Comparison of ENCODE assay signal across 1 cellular context in the genomic region with DNA sequence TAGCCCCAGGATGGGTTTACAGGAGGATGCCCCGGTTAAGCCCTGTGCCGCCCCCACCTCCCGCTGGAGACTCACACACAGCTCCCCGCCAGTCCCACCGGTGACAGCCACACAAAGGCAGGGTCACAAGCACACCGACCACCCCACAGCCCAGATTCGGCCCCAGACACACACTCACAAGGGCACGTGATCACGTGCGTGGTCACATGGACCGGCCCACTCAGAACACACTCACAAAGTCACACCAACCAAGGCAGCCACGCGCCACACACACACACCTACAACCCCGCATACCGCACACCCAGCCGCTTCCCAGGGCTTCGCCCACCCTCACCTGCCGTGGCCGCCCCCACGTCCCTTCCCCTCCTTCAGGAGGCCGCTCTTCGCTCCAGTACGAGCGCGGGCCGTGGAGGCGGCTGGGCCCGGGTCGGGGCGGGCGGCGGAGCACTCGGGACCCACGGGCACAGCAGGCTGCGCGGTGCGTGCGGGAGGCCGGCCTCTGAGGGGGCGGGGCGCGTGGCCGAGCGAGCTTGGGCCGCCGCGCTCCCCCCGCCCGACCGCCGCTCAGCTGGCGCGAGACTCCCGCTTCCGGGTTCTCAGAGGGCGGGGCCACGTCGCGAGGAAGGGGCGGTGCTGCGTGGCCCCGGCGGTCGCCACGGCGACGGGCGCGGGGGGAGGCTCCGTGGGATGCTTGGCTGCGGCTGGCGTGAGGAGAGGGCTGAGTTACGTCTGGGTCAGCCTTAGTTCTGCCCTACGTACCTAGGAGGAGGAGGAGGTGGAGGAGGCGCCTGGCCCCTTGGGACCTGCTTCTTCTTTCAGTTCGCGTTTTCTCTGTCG.
TF ChIP-seq lines count a peak whose summit lies in the region.

A gene with protein sequence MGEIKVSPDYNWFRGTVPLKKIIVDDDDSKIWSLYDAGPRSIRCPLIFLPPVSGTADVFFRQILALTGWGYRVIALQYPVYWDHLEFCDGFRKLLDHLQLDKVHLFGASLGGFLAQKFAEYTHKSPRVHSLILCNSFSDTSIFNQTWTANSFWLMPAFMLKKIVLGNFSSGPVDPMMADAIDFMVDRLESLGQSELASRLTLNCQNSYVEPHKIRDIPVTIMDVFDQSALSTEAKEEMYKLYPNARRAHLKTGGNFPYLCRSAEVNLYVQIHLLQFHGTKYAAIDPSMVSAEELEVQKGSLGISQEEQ (minus strand): TSS at position 584 of the 837 bp plus-strand sequence. CDS start 6,345 bp downstream, outside the sequence.

TF ChIP-seq in HepG2, 621 proteins besides CTCF, POLR2A, EP300 and RAD21 (continued from another document and continues in another):
- TF ChIP-seq ATM (IDR thresholded peaks at IDR 0.05; ENCODE audit: borderline replicate concordance), result no peak
- TF ChIP-seq STAG1 (CRISPR knock-in tag; IDR thresholded peaks at IDR 0.05), result no peak
- no peak for TF ChIP-seq ZNF12 (CRISPR knock-in tag; IDR thresholded peaks at IDR 0.05)
- 0 out of 2 replicates have a peak, but pooled peaks have one; percentile 37 for TF ChIP-seq ZC3H4 (CRISPR knock-in tag; IDR thresholded peaks at IDR 0.05; ENCODE audit: borderline replicate concordance)
- TF ChIP-seq, protein P1, sequence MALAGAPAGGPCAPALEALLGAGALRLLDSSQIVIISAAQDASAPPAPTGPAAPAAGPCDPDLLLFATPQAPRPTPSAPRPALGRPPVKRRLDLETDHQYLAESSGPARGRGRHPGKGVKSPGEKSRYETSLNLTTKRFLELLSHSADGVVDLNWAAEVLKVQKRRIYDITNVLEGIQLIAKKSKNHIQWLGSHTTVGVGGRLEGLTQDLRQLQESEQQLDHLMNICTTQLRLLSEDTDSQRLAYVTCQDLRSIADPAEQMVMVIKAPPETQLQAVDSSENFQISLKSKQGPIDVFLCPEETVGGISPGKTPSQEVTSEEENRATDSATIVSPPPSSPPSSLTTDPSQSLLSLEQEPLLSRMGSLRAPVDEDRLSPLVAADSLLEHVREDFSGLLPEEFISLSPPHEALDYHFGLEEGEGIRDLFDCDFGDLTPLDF (CRISPR knock-in tag; IDR thresholded peaks at IDR 0.05), result no peak
- no peak for TF ChIP-seq CBX2 (IDR thresholded peaks at IDR 0.05; ENCODE audit: low read depth, low read length)
- TF ChIP-seq CBX2 (CRISPR knock-in tag; IDR thresholded peaks at IDR 0.05; ENCODE audit: low read depth), result no peak
- TF ChIP-seq NFE2L1 (CRISPR knock-in tag; IDR thresholded peaks at IDR 0.05; ENCODE audit: borderline replicate concordance), result no peak
- TF ChIP-seq, protein P2, sequence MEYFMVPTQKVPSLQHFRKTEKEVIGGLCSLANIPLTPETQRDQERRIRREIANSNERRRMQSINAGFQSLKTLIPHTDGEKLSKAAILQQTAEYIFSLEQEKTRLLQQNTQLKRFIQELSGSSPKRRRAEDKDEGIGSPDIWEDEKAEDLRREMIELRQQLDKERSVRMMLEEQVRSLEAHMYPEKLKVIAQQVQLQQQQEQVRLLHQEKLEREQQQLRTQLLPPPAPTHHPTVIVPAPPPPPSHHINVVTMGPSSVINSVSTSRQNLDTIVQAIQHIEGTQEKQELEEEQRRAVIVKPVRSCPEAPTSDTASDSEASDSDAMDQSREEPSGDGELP (IDR thresholded peaks at IDR 0.05; ENCODE audit: borderline replicate concordance, low read depth), result peak; percentile 93
- TF ChIP-seq, protein P3, sequence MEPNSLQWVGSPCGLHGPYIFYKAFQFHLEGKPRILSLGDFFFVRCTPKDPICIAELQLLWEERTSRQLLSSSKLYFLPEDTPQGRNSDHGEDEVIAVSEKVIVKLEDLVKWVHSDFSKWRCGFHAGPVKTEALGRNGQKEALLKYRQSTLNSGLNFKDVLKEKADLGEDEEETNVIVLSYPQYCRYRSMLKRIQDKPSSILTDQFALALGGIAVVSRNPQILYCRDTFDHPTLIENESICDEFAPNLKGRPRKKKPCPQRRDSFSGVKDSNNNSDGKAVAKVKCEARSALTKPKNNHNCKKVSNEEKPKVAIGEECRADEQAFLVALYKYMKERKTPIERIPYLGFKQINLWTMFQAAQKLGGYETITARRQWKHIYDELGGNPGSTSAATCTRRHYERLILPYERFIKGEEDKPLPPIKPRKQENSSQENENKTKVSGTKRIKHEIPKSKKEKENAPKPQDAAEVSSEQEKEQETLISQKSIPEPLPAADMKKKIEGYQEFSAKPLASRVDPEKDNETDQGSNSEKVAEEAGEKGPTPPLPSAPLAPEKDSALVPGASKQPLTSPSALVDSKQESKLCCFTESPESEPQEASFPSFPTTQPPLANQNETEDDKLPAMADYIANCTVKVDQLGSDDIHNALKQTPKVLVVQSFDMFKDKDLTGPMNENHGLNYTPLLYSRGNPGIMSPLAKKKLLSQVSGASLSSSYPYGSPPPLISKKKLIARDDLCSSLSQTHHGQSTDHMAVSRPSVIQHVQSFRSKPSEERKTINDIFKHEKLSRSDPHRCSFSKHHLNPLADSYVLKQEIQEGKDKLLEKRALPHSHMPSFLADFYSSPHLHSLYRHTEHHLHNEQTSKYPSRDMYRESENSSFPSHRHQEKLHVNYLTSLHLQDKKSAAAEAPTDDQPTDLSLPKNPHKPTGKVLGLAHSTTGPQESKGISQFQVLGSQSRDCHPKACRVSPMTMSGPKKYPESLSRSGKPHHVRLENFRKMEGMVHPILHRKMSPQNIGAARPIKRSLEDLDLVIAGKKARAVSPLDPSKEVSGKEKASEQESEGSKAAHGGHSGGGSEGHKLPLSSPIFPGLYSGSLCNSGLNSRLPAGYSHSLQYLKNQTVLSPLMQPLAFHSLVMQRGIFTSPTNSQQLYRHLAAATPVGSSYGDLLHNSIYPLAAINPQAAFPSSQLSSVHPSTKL (CRISPR knock-in tag; IDR thresholded peaks at IDR 0.05), result peak; percentile 46; the same call in 1 of the 2 replicates
- TF ChIP-seq, protein P4, sequence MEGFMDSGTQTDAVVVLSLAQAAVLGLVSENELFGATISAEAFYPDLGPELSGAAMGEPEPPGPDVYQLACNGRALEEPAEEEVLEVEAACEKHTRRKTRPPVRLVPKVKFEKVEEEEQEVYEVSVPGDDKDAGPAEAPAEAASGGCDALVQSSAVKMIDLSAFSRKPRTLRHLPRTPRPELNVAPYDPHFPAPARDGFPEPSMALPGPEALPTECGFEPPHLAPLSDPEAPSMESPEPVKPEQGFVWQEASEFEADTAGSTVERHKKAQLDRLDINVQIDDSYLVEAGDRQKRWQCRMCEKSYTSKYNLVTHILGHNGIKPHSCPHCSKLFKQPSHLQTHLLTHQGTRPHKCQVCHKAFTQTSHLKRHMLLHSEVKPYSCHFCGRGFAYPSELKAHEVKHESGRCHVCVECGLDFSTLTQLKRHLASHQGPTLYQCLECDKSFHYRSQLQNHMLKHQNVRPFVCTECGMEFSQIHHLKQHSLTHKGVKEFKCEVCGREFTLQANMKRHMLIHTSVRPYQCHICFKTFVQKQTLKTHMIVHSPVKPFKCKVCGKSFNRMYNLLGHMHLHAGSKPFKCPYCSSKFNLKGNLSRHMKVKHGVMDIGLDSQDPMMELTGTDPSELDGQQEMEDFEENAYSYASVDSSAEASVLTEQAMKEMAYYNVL (CRISPR knock-in tag; IDR thresholded peaks at IDR 0.05; ENCODE audit: borderline replicate concordance), result peak; percentile 57; the same call in 1 of the 2 replicates
- TF ChIP-seq IKZF4 (CRISPR knock-in tag; IDR thresholded peaks at IDR 0.05; ENCODE audit: borderline replicate concordance, low read depth, not compliant biosample characterization), result no peak
- no peak for TF ChIP-seq HIVEP1 (CRISPR knock-in tag; IDR thresholded peaks at IDR 0.05)
- TF ChIP-seq, protein P5, sequence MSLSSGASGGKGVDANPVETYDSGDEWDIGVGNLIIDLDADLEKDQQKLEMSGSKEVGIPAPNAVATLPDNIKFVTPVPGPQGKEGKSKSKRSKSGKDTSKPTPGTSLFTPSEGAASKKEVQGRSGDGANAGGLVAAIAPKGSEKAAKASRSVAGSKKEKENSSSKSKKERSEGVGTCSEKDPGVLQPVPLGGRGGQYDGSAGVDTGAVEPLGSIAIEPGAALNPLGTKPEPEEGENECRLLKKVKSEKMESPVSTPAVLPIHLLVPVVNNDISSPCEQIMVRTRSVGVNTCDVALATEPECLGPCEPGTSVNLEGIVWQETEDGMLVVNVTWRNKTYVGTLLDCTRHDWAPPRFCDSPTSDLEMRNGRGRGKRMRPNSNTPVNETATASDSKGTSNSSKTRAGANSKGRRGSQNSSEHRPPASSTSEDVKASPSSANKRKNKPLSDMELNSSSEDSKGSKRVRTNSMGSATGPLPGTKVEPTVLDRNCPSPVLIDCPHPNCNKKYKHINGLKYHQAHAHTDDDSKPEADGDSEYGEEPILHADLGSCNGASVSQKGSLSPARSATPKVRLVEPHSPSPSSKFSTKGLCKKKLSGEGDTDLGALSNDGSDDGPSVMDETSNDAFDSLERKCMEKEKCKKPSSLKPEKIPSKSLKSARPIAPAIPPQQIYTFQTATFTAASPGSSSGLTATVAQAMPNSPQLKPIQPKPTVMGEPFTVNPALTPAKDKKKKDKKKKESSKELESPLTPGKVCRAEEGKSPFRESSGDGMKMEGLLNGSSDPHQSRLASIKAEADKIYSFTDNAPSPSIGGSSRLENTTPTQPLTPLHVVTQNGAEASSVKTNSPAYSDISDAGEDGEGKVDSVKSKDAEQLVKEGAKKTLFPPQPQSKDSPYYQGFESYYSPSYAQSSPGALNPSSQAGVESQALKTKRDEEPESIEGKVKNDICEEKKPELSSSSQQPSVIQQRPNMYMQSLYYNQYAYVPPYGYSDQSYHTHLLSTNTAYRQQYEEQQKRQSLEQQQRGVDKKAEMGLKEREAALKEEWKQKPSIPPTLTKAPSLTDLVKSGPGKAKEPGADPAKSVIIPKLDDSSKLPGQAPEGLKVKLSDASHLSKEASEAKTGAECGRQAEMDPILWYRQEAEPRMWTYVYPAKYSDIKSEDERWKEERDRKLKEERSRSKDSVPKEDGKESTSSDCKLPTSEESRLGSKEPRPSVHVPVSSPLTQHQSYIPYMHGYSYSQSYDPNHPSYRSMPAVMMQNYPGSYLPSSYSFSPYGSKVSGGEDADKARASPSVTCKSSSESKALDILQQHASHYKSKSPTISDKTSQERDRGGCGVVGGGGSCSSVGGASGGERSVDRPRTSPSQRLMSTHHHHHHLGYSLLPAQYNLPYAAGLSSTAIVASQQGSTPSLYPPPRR (CRISPR knock-in tag; IDR thresholded peaks at IDR 0.05; ENCODE audit: borderline replicate concordance), result no peak; the same call in 1 of the 2 replicates
- TF ChIP-seq SALL1 (CRISPR knock-in tag; IDR thresholded peaks at IDR 0.05), result peak; percentile 81
- TF ChIP-seq, protein P6, sequence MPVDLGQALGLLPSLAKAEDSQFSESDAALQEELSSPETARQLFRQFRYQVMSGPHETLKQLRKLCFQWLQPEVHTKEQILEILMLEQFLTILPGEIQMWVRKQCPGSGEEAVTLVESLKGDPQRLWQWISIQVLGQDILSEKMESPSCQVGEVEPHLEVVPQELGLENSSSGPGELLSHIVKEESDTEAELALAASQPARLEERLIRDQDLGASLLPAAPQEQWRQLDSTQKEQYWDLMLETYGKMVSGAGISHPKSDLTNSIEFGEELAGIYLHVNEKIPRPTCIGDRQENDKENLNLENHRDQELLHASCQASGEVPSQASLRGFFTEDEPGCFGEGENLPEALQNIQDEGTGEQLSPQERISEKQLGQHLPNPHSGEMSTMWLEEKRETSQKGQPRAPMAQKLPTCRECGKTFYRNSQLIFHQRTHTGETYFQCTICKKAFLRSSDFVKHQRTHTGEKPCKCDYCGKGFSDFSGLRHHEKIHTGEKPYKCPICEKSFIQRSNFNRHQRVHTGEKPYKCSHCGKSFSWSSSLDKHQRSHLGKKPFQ (CRISPR knock-in tag; IDR thresholded peaks at IDR 0.05; ENCODE audit: insufficient replicate concordance), result peak; percentile 77
- no peak for TF ChIP-seq ZNF121 (CRISPR knock-in tag; IDR thresholded peaks at IDR 0.05)
- TF ChIP-seq, protein P7, sequence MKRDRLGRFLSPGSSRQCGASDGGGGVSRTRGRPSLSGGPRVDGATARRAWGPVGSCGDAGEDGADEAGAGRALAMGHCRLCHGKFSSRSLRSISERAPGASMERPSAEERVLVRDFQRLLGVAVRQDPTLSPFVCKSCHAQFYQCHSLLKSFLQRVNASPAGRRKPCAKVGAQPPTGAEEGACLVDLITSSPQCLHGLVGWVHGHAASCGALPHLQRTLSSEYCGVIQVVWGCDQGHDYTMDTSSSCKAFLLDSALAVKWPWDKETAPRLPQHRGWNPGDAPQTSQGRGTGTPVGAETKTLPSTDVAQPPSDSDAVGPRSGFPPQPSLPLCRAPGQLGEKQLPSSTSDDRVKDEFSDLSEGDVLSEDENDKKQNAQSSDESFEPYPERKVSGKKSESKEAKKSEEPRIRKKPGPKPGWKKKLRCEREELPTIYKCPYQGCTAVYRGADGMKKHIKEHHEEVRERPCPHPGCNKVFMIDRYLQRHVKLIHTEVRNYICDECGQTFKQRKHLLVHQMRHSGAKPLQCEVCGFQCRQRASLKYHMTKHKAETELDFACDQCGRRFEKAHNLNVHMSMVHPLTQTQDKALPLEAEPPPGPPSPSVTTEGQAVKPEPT (CRISPR knock-in tag; IDR thresholded peaks at IDR 0.05; ENCODE audit: low read depth), result no peak
- TF ChIP-seq ZNF264 (CRISPR knock-in tag; IDR thresholded peaks at IDR 0.05), result 0 out of 2 replicates have a peak, but pooled peaks have one; percentile 30
- peak; percentile 62 for TF ChIP-seq MED8 (CRISPR knock-in tag; IDR thresholded peaks at IDR 0.05; ENCODE audit: insufficient replicate concordance)
- TF ChIP-seq, protein P8, sequence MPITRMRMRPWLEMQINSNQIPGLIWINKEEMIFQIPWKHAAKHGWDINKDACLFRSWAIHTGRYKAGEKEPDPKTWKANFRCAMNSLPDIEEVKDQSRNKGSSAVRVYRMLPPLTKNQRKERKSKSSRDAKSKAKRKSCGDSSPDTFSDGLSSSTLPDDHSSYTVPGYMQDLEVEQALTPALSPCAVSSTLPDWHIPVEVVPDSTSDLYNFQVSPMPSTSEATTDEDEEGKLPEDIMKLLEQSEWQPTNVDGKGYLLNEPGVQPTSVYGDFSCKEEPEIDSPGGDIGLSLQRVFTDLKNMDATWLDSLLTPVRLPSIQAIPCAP (CRISPR knock-in tag; IDR thresholded peaks at IDR 0.05; ENCODE audit: low read depth), result no peak
- peak; percentile 93; the same call in 2 of the 3 replicates for TF ChIP-seq MXI1 (IDR thresholded peaks at IDR 0.05; ENCODE audit: borderline replicate concordance, low read depth, low read length)
- TF ChIP-seq HNRNPL (IDR thresholded peaks at IDR 0.05; ENCODE audit: low read depth, low read length), result no peak
- peak; percentile 24; the same call in 1 of the 2 replicates for TF ChIP-seq KAT8 (CRISPR knock-in tag; IDR thresholded peaks at IDR 0.05)
- TF ChIP-seq ZNF256 (CRISPR knock-in tag; conservative IDR thresholded peaks at IDR 0.05), result no peak
- TF ChIP-seq ZNF816 (CRISPR knock-in tag; IDR thresholded peaks at IDR 0.05; ENCODE audit: borderline replicate concordance), result no peak
- no peak for TF ChIP-seq ZSCAN20 (CRISPR knock-in tag; IDR thresholded peaks at IDR 0.05; ENCODE audit: borderline replicate concordance)
- no peak for TF ChIP-seq KLF11 (CRISPR knock-in tag; IDR thresholded peaks at IDR 0.05)
